In genomic region chr1:21084111-21084510, GRCh38 we compare ENCODE assay signal across 19 cellular contexts.
DNase-seq lines count a peak whose midpoint lies in the region; ATAC-seq, FAIRE-seq and TF ChIP-seq lines count a peak whose summit lies in the region.
"Had no signal": no experiment of that assay in that cellular context is flagged by ENCODE, and none has a peak within 500 bp of the region (broad histone marks: within the 10 kb centered on the region; RNA-seq: fewer than 3 reads in every experiment).

No MANE protein-coding gene starts in this region.

- no peaks in the 10 kb centered on the region for H3K9me3 Mint-ChIP-seq in CD4-positive, CD25-positive, alpha-beta regulatory T cell
- H3K9me3 Mint-ChIP-seq in HFFc6: no peaks in the 10 kb centered on the region
- H3K9me3 Mint-ChIP-seq in neural crest cell: no peaks in the 10 kb centered on the region
- H3K9me3 Mint-ChIP-seq: activated CD4-positive, alpha-beta memory T cell treated with anti-CD3 and anti-CD28 coated beads, Interleukin-2, amount 10 ng/mL, durations not matched to agents 7 days and 5 days had no signal

- peak overlapping the region; percentile 73 for H3K56ac ChIP-seq in H1 (replicated peaks; ENCODE audit: insufficient read length, low read depth, low read length)

- peaks cover 2% of the 10 kb centered on the region in 2 experiments for H4K20me1 ChIP-seq in H1 (replicated peaks in 1 of 2; ENCODE audit: control insufficient read depth in 1 of 2, insufficient read depth in 2 of 2, low read length in 2 of 2)

- H3K18ac ChIP-seq in H1 (ENCODE audit: extremely low read depth, low read length): no peak overlapping the region

- TF ChIP-seq POLR2A in H1 (IDR thresholded peaks at IDR 0.05; ENCODE audit: control extremely low read depth in 1 of 2, low read depth in 2 of 2, low read length in 2 of 2): no peak

- H3K79me2 ChIP-seq in H1 (ENCODE audit: control insufficient read depth in 1 of 2, insufficient read depth in 2 of 2, low read length in 2 of 2): peaks cover 0 to 20% of the 10 kb centered on the region in 2 experiments; a peak in 2 of 4 replicates

- no peak overlapping the region for H2AK5ac ChIP-seq in H1 (ENCODE audit: low read depth, low read length)

- H4K91ac ChIP-seq in H1 (replicated peaks; ENCODE audit: insufficient read length, low read length): no peak overlapping the region

- no peak overlapping the region for H2BK15ac ChIP-seq in H1 (ENCODE audit: low read length)

- TF ChIP-seq CTCF in HFFc6 (IDR thresholded peaks at IDR 0.05) (no peak), H1 (IDR thresholded peaks at IDR 0.05; ENCODE audit: control extremely low read depth in 1 of 3, insufficient read depth in 1 of 3, low read depth in 1 of 3, low read length in 3 of 3) (no peak), neural crest cell (conservative IDR thresholded peaks at IDR 0.05) (no peak)

- H4K8ac ChIP-seq in H1 (ENCODE audit: extremely low read depth, insufficient read depth, low read length): no peak overlapping the region

- H3K27me3 ChIP-seq in CD4-positive, CD25-positive, alpha-beta regulatory T cell (ENCODE audit: control insufficient read depth, insufficient read depth, low read length): no peaks in the 10 kb centered on the region
- no peaks in the 10 kb centered on the region for H3K27me3 ChIP-seq in H1 (replicated peaks in 1 of 4; ENCODE audit: control insufficient read depth in 3 of 4, extremely low read depth in 1 of 4, insufficient read depth in 3 of 4, low read length in 3 of 4)
- H3K27me3 ChIP-seq: neutrophil, tibial nerve had no signal

- DNase-seq in CD4-positive, CD25-positive, alpha-beta regulatory T cell: no peak
- DNase-seq in HFFc6 (no peak), H1 (ENCODE audit: low read depth in 1 of 2, low spot score in 2 of 2) (no peak), neural crest cell (ENCODE audit: low read depth, low spot score) (no peak), middle frontal gyrus (ENCODE audit: extremely low spot score, low spot score) (no peak), kidney glomerular epithelial cell (lab: John Stamatoyannopoulos, UW) (no peak), NAMALWA (ENCODE audit: low spot score) (no peak)
- DNase-seq: activated CD4-positive, alpha-beta memory T cell treated with anti-CD3 and anti-CD28 coated beads, Interleukin-2, amount 10 ng/mL, durations not matched to agents 7 days and 5 days; activated naive CD8-positive, alpha-beta T cell treated with anti-CD3 and anti-CD28 coated beads, Interleukin-2, amount 10 ng/mL, durations not matched to agents 7 days and 5 days; Caco-2; foreskin melanocyte; NCI-H1417; NCI-H524 treated with DMSO at 0.1 percent for 48 hours; stimulated activated naive CD4-positive, alpha-beta T cell treated with Interleukin-2 at 50 U/mL for 16 hours had no signal

- no peaks in the 10 kb centered on the region for H3K9me3 ChIP-seq in CD4-positive, CD25-positive, alpha-beta regulatory T cell (ENCODE audit: control insufficient read depth in 2 of 2, low read length in 2 of 2)
- H3K9me3 ChIP-seq in H1 (ENCODE audit: insufficient read depth in 2 of 2, low read depth in 1 of 2, low read length in 1 of 2): no peaks in the 10 kb centered on the region
- H3K9me3 ChIP-seq: Caco-2, neutrophil, tibial nerve had no signal

- H3K36me3 Mint-ChIP-seq in CD4-positive, CD25-positive, alpha-beta regulatory T cell: peaks cover 27% of the 10 kb centered on the region
- H3K36me3 Mint-ChIP-seq in HFFc6 (ENCODE audit: low read depth) (peaks cover 15% of the 10 kb centered on the region), neural crest cell (ENCODE audit: low read depth) (peaks cover 16% of the 10 kb centered on the region)

- ATAC-seq in CD4-positive, CD25-positive, alpha-beta regulatory T cell (ENCODE audit: low read depth in 2 of 2): no peak
- ATAC-seq in GM21447 (IDR thresholded peaks at IDR 0.05; ENCODE audit: unreplicated experiment): no peak

- no peak overlapping the region for H3K4me2 ChIP-seq in H1 (ENCODE audit: insufficient read depth in 1 of 2, low read depth in 2 of 2, low read length in 2 of 2)

- no peak overlapping the region for H2BK120ac ChIP-seq in H1 (replicated peaks; ENCODE audit: low read depth, low read length)

- no peak overlapping the region for H2BK12ac ChIP-seq in H1 (ENCODE audit: low read depth, low read length)

- H3K4me1 ChIP-seq in CD4-positive, CD25-positive, alpha-beta regulatory T cell (ENCODE audit: control insufficient read depth, insufficient read depth, low read length, poor library complexity, severe bottlenecking): no peaks in the 10 kb centered on the region
- H3K4me1 ChIP-seq in H1 (replicated peaks in 1 of 4; ENCODE audit: control insufficient read depth in 3 of 4, insufficient read depth in 4 of 4, low read length in 3 of 4): no peaks in the 10 kb centered on the region
- H3K4me1 ChIP-seq: Caco-2 had no signal

- TF ChIP-seq RAD21 in H1 (IDR thresholded peaks at IDR 0.05 in 1 of 2, conservative IDR thresholded peaks at IDR 0.05 in 1 of 2; ENCODE audit: low read depth in 2 of 2, low read length in 2 of 2): no peak

- H3K27me3 Mint-ChIP-seq in CD4-positive, CD25-positive, alpha-beta regulatory T cell: no peaks in the 10 kb centered on the region
- H3K27me3 Mint-ChIP-seq in HFFc6 (ENCODE audit: insufficient read depth) (no peaks in the 10 kb centered on the region; the same call in 1 of the 2 replicates), neural crest cell (ENCODE audit: low read depth) (no peaks in the 10 kb centered on the region)
- H3K27me3 Mint-ChIP-seq: activated CD4-positive, alpha-beta memory T cell treated with anti-CD3 and anti-CD28 coated beads, Interleukin-2, amount 10 ng/mL, durations not matched to agents 7 days and 5 days; activated naive CD8-positive, alpha-beta T cell treated with anti-CD3 and anti-CD28 coated beads, Interleukin-2, amount 10 ng/mL, durations not matched to agents 7 days and 5 days had no signal

- H3K9ac ChIP-seq in H1 (replicated peaks in 1 of 4; ENCODE audit: extremely low read depth in 1 of 4, low read depth in 3 of 4, low read length in 3 of 4): no peak overlapping the region

- no peak overlapping the region for H3K4me3 Mint-ChIP-seq in CD4-positive, CD25-positive, alpha-beta regulatory T cell
- no peak overlapping the region for H3K4me3 Mint-ChIP-seq in HFFc6
- no peak overlapping the region for H3K4me3 Mint-ChIP-seq in neural crest cell
- H3K4me3 Mint-ChIP-seq: activated CD4-positive, alpha-beta memory T cell treated with anti-CD3 and anti-CD28 coated beads, Interleukin-2, amount 10 ng/mL, durations not matched to agents 7 days and 5 days; activated naive CD8-positive, alpha-beta T cell treated with anti-CD3 and anti-CD28 coated beads, Interleukin-2, amount 10 ng/mL, durations not matched to agents 7 days and 5 days had no signal

- no peak overlapping the region for H3K23ac ChIP-seq in H1 (ENCODE audit: insufficient read length)

- H3K14ac ChIP-seq in H1 (ENCODE audit: insufficient read length): no peak overlapping the region

- peaks cover 7% of the 10 kb centered on the region for H3K36me3 ChIP-seq in CD4-positive, CD25-positive, alpha-beta regulatory T cell (ENCODE audit: control insufficient read depth, insufficient read depth, low read length)
- peaks cover 0 to 11% (median 3%) of the 10 kb centered on the region in 4 experiments; a peak in 4 of 8 replicates for H3K36me3 ChIP-seq in H1 (ENCODE audit: control insufficient read depth in 2 of 4, insufficient read depth in 4 of 4, low read length in 3 of 4)

- H3K79me1 ChIP-seq in H1 (ENCODE audit: low read depth, low read length): no peaks in the 10 kb centered on the region

- no peak overlapping the region for H2AFZ ChIP-seq in H1 (ENCODE audit: low read length)

- WGBS in H1 (ENCODE audit: extremely low coverage in 1 of 2, insufficient coverage in 1 of 2, insufficient read length in 1 of 2, insufficient replicate concordance in 2 of 2, low coverage in 1 of 2, low lambda C conversion rate in 2 of 2, missing lambda C conversion rate in 1 of 2), 2 experiments: 100% methylated on average over 2 of the region's 3 CpGs; no CpG with 5 or more reads in 1 of the 2 experiments

- no peak for TF ChIP-seq EP300 in H1 (IDR thresholded peaks at IDR 0.05; ENCODE audit: borderline replicate concordance in 1 of 2, low read depth in 2 of 2, low read length in 2 of 2)

- no peak overlapping the region for H3K4me3 ChIP-seq in CD4-positive, CD25-positive, alpha-beta regulatory T cell (ENCODE audit: low read depth, low read length)
- H3K4me3 ChIP-seq in H1 (ENCODE audit: extremely low read depth in 1 of 4, insufficient read depth in 2 of 4, low read depth in 3 of 4, low read length in 4 of 4): no peak overlapping the region
- H3K4me3 ChIP-seq: tibial nerve had no signal

- H3K27ac Mint-ChIP-seq in CD4-positive, CD25-positive, alpha-beta regulatory T cell: peak overlapping the region in 2 of 3 donors; percentile 72 to 73
- peak overlapping the region; percentile 32; the same call in 1 of the 2 replicates for H3K27ac Mint-ChIP-seq in HFFc6
- peak overlapping the region; percentile 57 for H3K27ac Mint-ChIP-seq in neural crest cell (ENCODE audit: unreplicated experiment)
- H3K27ac Mint-ChIP-seq: activated CD4-positive, alpha-beta memory T cell treated with anti-CD3 and anti-CD28 coated beads, Interleukin-2, amount 10 ng/mL, durations not matched to agents 7 days and 5 days; activated naive CD8-positive, alpha-beta T cell treated with anti-CD3 and anti-CD28 coated beads, Interleukin-2, amount 10 ng/mL, durations not matched to agents 7 days and 5 days had no signal

- peaks cover 6 to 12% (median 11%) of the 10 kb centered on the region in 4 donors for H3K4me1 Mint-ChIP-seq in CD4-positive, CD25-positive, alpha-beta regulatory T cell
- H3K4me1 Mint-ChIP-seq in HFFc6 (ENCODE audit: low read depth): peaks cover 28% of the 10 kb centered on the region
- H3K4me1 Mint-ChIP-seq in neural crest cell: peaks cover 4% of the 10 kb centered on the region

- CTCF ChIA-PET in H1 (lab: Charles Lee; ENCODE audit: partially characterized antibody): no interaction called here

- H3K23me2 ChIP-seq in H1 (ENCODE audit: low read depth, low read length): no peaks in the 10 kb centered on the region

- no peak overlapping the region for H3K27ac ChIP-seq in CD4-positive, CD25-positive, alpha-beta regulatory T cell (ENCODE audit: insufficient read depth, low read length, poor library complexity, severe bottlenecking)
- no peak overlapping the region for H3K27ac ChIP-seq in H1 (ENCODE audit: low read depth, low read length)
- H3K27ac ChIP-seq: tibial nerve had no signal

- POLR2A ChIA-PET in H1 (lab: Charles Lee; ENCODE audit: partially characterized antibody): no interaction called here

- FAIRE-seq in H1 (lab: Jason Lieb, UNC): no peak
- FAIRE-seq: GM18507, H54 had no signal

- H3K4ac ChIP-seq in H1 (replicated peaks; ENCODE audit: insufficient read length, low read depth, low read length): no peak overlapping the region

- H4K5ac ChIP-seq in H1 (ENCODE audit: insufficient read length, low read depth, low read length): no peak overlapping the region

- H2BK20ac ChIP-seq in H1 (ENCODE audit: low read length): no peak overlapping the region

- no peak overlapping the region for H2BK5ac ChIP-seq in H1 (ENCODE audit: low read depth, low read length)

TF ChIP-seq in H1, 55 proteins besides CTCF, POLR2A, EP300 and RAD21:
- no peak for TF ChIP-seq TEAD4 (IDR thresholded peaks at IDR 0.05; ENCODE audit: low read depth, low read length)
TF ChIP-seq in H1: peak in this region for 0.
